In the genomic region with DNA sequence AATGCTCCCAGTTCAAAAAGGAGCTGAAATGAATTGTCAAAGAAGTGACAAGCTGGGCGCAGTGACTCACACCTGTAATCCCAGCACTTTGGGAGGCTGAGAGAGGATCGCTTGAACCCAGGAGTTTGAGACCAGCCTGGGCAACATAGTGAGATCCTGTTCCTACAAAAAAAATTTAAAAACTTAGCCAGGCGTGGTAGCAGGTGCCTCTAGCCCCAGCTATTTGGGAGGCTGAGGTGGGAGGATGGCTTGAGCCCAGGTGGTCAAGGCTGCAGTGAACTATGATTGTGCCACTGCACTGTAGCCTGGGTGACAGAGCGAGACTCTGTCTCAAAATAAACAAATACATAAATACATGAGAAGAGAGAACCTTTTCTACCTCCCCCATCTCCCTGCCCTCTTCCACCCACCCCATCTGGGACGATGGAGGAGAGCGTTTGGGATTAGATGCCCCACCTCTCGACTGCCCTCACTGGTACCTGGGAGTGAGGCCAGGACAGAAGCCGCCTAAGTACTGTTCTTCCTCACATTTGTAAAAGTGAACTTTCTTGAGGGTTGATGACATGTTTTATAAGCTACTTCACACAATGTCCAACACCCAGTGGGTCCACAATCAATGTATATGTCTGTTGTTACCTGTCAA, we compare ENCODE assay signal across 3 cellular contexts.
TF ChIP-seq lines count a peak whose summit lies in the region.

No MANE protein-coding gene starts in this region.

TF ChIP-seq in SK-N-SH, 30 proteins besides CTCF, POLR2A, EP300 and RAD21 (continued from another document):
- TF ChIP-seq FOSL2 (IDR thresholded peaks at IDR 0.05; ENCODE audit: borderline replicate concordance, low read depth) (no peak), MEF2A (IDR thresholded peaks at IDR 0.05; ENCODE audit: borderline replicate concordance, low read depth) (no peak), SIN3A (IDR thresholded peaks at IDR 0.05; ENCODE audit: borderline replicate concordance, low read depth, low read length) (no peak), FOXJ3 (CRISPR knock-in tag; IDR thresholded peaks at IDR 0.05) (no peak), RCOR1 (IDR thresholded peaks at IDR 0.05; ENCODE audit: low read length) (no peak), MXI1 (IDR thresholded peaks at IDR 0.05; ENCODE audit: low read depth, low read length) (no peak), EZH2phosphoT487 (IDR thresholded peaks at IDR 0.05; ENCODE audit: borderline replicate concordance, low read depth) (no peak)

TF ChIP-seq in SK-N-SH treated with all-trans-retinoic acid at 6 μM for 48 hours, 23 proteins besides CTCF, POLR2A, EP300 and RAD21 (continued from another document):
- no peak for TF ChIP-seq ESRRG (CRISPR knock-in tag; IDR thresholded peaks at IDR 0.05)
- no peak for TF ChIP-seq PPARA (CRISPR knock-in tag; IDR thresholded peaks at IDR 0.05; ENCODE audit: borderline replicate concordance)
- TF ChIP-seq ZNF70 (CRISPR knock-in tag; IDR thresholded peaks at IDR 0.05), result no peak
- TF ChIP-seq ZNF565 (CRISPR knock-in tag; conservative IDR thresholded peaks at IDR 0.05; ENCODE audit: low read depth), result no peak
- no peak for TF ChIP-seq OSR1 (CRISPR knock-in tag; IDR thresholded peaks at IDR 0.05)
- no peak for TF ChIP-seq TOX (CRISPR knock-in tag; IDR thresholded peaks at IDR 0.05; ENCODE audit: borderline replicate concordance)
- no peak for TF ChIP-seq TCF4 (CRISPR knock-in tag; IDR thresholded peaks at IDR 0.05; ENCODE audit: borderline replicate concordance)
- no peak for TF ChIP-seq POU6F1 (CRISPR knock-in tag; IDR thresholded peaks at IDR 0.05; ENCODE audit: borderline replicate concordance, low read depth)
- TF ChIP-seq ZFP30 (CRISPR knock-in tag; IDR thresholded peaks at IDR 0.05), result no peak
- no peak for TF ChIP-seq ZNF8 (CRISPR knock-in tag; IDR thresholded peaks at IDR 0.05)
- TF ChIP-seq CSDC2 (CRISPR knock-in tag; IDR thresholded peaks at IDR 0.05), result no peak
- no peak for TF ChIP-seq PATZ1 (CRISPR knock-in tag; IDR thresholded peaks at IDR 0.05; ENCODE audit: borderline replicate concordance)
- no peak for TF ChIP-seq ZC3H10 (CRISPR knock-in tag; IDR thresholded peaks at IDR 0.05)
- no peak for TF ChIP-seq SNAI2 (CRISPR knock-in tag; IDR thresholded peaks at IDR 0.05)
- no peak for TF ChIP-seq CSRNP3 (CRISPR knock-in tag; IDR thresholded peaks at IDR 0.05)

TF ChIP-seq in liver, 16 proteins besides CTCF, POLR2A, EP300 and RAD21 (continued from another document):
- TF ChIP-seq, protein P1, sequence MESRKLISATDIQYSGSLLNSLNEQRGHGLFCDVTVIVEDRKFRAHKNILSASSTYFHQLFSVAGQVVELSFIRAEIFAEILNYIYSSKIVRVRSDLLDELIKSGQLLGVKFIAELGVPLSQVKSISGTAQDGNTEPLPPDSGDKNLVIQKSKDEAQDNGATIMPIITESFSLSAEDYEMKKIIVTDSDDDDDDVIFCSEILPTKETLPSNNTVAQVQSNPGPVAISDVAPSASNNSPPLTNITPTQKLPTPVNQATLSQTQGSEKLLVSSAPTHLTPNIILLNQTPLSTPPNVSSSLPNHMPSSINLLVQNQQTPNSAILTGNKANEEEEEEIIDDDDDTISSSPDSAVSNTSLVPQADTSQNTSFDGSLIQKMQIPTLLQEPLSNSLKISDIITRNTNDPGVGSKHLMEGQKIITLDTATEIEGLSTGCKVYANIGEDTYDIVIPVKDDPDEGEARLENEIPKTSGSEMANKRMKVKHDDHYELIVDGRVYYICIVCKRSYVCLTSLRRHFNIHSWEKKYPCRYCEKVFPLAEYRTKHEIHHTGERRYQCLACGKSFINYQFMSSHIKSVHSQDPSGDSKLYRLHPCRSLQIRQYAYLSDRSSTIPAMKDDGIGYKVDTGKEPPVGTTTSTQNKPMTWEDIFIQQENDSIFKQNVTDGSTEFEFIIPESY (IDR thresholded peaks at IDR 0.05), result no peak
- TF ChIP-seq EGR1 (IDR thresholded peaks at IDR 0.05; ENCODE audit: low read depth in 2 of 2) (no peak), REST (IDR thresholded peaks at IDR 0.05) (no peak), JUND (IDR thresholded peaks at IDR 0.05) (no peak), NR2F2 (IDR thresholded peaks at IDR 0.05) (no peak), FOXA1 (IDR thresholded peaks at IDR 0.05) (no peak), MAX (IDR thresholded peaks at IDR 0.05) (no peak), YY1 (IDR thresholded peaks at IDR 0.05) (no peak), RXRA (IDR thresholded peaks at IDR 0.05) (no peak), HNF4A (conservative IDR thresholded peaks at IDR 0.05) (no peak)
- TF ChIP-seq, protein P2, sequence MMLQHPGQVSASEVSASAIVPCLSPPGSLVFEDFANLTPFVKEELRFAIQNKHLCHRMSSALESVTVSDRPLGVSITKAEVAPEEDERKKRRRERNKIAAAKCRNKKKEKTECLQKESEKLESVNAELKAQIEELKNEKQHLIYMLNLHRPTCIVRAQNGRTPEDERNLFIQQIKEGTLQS (IDR thresholded peaks at IDR 0.05), result no peak
